2 cellular contexts compared by ENCODE assay signal in the genomic region with DNA sequence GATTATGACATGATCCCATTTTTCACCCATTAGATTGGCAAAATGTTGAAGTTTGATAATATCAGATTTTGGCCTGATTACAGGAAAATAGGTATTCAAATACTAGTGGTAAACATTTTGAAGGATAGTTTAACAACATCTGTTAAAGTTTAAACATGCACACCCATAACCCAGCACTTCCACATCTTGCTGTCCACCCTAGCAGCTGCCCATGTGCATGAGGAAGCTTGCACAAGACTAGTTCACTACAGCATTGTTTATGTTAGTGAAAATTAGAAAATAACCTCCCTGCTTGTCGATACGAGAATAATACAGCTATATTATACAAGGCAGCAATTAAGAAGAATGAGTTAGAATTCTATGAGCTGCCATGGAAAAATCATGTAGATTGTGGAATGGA.
TF ChIP-seq lines count a peak whose summit lies in the region.

No MANE protein-coding gene starts in this region.

TF ChIP-seq in SK-N-SH treated with all-trans-retinoic acid at 6 μM for 48 hours, 23 proteins besides CTCF, POLR2A, EP300 and RAD21 (continued from another document):
- TF ChIP-seq, protein P1, sequence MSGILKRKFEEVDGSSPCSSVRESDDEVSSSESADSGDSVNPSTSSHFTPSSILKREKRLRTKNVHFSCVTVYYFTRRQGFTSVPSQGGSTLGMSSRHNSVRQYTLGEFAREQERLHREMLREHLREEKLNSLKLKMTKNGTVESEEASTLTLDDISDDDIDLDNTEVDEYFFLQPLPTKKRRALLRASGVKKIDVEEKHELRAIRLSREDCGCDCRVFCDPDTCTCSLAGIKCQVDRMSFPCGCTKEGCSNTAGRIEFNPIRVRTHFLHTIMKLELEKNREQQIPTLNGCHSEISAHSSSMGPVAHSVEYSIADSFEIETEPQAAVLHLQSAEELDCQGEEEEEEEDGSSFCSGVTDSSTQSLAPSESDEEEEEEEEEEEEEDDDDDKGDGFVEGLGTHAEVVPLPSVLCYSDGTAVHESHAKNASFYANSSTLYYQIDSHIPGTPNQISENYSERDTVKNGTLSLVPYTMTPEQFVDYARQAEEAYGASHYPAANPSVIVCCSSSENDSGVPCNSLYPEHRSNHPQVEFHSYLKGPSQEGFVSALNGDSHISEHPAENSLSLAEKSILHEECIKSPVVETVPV (CRISPR knock-in tag; IDR thresholded peaks at IDR 0.05): no peak
- TF ChIP-seq, protein P2, sequence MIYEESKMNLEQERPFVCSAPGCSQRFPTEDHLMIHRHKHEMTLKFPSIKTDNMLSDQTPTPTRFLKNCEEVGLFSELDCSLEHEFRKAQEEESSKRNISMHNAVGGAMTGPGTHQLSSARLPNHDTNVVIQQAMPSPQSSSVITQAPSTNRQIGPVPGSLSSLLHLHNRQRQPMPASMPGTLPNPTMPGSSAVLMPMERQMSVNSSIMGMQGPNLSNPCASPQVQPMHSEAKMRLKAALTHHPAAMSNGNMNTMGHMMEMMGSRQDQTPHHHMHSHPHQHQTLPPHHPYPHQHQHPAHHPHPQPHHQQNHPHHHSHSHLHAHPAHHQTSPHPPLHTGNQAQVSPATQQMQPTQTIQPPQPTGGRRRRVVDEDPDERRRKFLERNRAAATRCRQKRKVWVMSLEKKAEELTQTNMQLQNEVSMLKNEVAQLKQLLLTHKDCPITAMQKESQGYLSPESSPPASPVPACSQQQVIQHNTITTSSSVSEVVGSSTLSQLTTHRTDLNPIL (CRISPR knock-in tag; IDR thresholded peaks at IDR 0.05; ENCODE audit: low read depth): no peak
- no peak for TF ChIP-seq ISL1 (CRISPR knock-in tag; IDR thresholded peaks at IDR 0.05)

TF ChIP-seq in SK-N-SH, 30 proteins besides CTCF, POLR2A, EP300 and RAD21 (continued from another document):
- TF ChIP-seq, protein P3, sequence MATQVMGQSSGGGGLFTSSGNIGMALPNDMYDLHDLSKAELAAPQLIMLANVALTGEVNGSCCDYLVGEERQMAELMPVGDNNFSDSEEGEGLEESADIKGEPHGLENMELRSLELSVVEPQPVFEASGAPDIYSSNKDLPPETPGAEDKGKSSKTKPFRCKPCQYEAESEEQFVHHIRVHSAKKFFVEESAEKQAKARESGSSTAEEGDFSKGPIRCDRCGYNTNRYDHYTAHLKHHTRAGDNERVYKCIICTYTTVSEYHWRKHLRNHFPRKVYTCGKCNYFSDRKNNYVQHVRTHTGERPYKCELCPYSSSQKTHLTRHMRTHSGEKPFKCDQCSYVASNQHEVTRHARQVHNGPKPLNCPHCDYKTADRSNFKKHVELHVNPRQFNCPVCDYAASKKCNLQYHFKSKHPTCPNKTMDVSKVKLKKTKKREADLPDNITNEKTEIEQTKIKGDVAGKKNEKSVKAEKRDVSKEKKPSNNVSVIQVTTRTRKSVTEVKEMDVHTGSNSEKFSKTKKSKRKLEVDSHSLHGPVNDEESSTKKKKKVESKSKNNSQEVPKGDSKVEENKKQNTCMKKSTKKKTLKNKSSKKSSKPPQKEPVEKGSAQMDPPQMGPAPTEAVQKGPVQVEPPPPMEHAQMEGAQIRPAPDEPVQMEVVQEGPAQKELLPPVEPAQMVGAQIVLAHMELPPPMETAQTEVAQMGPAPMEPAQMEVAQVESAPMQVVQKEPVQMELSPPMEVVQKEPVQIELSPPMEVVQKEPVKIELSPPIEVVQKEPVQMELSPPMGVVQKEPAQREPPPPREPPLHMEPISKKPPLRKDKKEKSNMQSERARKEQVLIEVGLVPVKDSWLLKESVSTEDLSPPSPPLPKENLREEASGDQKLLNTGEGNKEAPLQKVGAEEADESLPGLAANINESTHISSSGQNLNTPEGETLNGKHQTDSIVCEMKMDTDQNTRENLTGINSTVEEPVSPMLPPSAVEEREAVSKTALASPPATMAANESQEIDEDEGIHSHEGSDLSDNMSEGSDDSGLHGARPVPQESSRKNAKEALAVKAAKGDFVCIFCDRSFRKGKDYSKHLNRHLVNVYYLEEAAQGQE (IDR thresholded peaks at IDR 0.05; ENCODE audit: low read depth, low read length): no peak
- TF ChIP-seq FOSL2 (IDR thresholded peaks at IDR 0.05; ENCODE audit: borderline replicate concordance, low read depth) (no peak), RCOR1 (IDR thresholded peaks at IDR 0.05; ENCODE audit: low read length) (no peak), GABPA (IDR thresholded peaks at IDR 0.05; ENCODE audit: low read depth) (no peak), RFX5 (IDR thresholded peaks at IDR 0.05; ENCODE audit: low read length) (no peak), TAF1 (IDR thresholded peaks at IDR 0.05; ENCODE audit: borderline replicate concordance, low read depth, low read length) (no peak), SIN3A (IDR thresholded peaks at IDR 0.05; ENCODE audit: borderline replicate concordance, low read depth, low read length) (no peak), NFIC (IDR thresholded peaks at IDR 0.05; ENCODE audit: borderline replicate concordance) (no peak)
- TF ChIP-seq, protein P4, sequence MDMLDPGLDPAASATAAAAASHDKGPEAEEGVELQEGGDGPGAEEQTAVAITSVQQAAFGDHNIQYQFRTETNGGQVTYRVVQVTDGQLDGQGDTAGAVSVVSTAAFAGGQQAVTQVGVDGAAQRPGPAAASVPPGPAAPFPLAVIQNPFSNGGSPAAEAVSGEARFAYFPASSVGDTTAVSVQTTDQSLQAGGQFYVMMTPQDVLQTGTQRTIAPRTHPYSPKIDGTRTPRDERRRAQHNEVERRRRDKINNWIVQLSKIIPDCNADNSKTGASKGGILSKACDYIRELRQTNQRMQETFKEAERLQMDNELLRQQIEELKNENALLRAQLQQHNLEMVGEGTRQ (IDR thresholded peaks at IDR 0.05; ENCODE audit: borderline replicate concordance, low read depth, low read length): no peak
